Comparison of ENCODE assay signal across 17 cellular contexts in the genomic region with DNA sequence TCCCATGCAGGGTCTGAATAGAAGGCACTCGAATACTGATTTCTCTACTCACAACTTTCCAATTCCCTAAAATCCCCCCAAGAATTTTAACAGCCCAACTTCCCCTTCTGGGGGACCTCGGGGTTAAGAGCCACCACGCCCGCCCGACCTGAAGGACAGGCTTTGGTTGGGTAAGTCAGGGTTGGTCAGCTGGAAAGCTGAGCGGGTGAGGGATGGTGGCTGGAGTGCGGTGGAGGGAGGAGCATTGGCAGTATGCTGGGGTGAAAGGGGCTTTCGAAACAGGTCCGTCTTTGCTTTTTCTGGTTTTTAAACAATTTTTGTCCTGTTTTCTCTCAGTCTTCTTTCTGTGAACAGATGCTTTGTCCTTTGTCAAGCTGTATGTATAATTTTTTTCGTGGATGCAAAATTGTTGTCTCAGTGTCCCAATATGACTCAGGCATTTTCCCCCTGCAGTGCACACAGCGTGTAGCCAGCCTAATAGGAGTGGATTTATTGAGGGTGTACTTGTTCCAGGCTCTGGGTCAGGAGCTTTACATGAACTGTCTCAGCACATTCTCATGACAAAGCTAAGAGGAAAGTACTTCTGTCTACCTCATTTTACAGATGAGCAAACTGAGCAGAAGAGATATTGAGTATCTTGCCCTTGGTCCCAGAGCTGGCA. TPM values are rescaled to one million over a fixed set of nuclear protein-coding genes. Genes with fewer than 3 reads are reported as not detected.
DNase-seq lines count a peak whose midpoint lies in the region; ATAC-seq, FAIRE-seq and TF ChIP-seq lines count a peak whose summit lies in the region.
"Had no signal": no experiment of that assay in that cellular context is flagged by ENCODE, and none has a peak within 500 bp of the region (broad histone marks: within the 10 kb centered on the region; RNA-seq: fewer than 3 reads in every experiment).

No MANE protein-coding gene starts in this region.

- in situ Hi-C loops in HepG2 (cut with HindIII; ENCODE audit: extremely low pct_ligation_motif_present, low pct_unique_long_range_greater_than_20kb) (no loop called here), brain microvascular endothelial cell (cut with HindIII; ENCODE audit: low pct_ligation_motif_present, low sequenced_read_pairs) (no loop called here)

- no peak for TF ChIP-seq EP300 in HepG2 (IDR thresholded peaks at IDR 0.05; ENCODE audit: low read depth in 2 of 2, low read length in 2 of 2)
- TF ChIP-seq EP300 in HepG2 (CRISPR knock-in tag; IDR thresholded peaks at IDR 0.05; ENCODE audit: borderline replicate concordance): no peak

- peaks cover 92% of the 10 kb centered on the region for H4K20me1 ChIP-seq in HepG2 (ENCODE audit: insufficient read depth, low read length)

- H3K27ac ChIP-seq in CD4-positive, CD25-positive, alpha-beta regulatory T cell (ENCODE audit: insufficient read depth, low read length, poor library complexity, severe bottlenecking): no peak overlapping the region
- H3K27ac ChIP-seq in HepG2 (ENCODE audit: extremely low read length, insufficient read depth, low read length) (no peak overlapping the region), brain microvascular endothelial cell (no peak overlapping the region)
- H3K27ac ChIP-seq: C4-2B, VCaP had no signal

- H2AFZ ChIP-seq in HepG2 (ENCODE audit: low read length): no peak overlapping the region

- peaks cover 8% of the 10 kb centered on the region for H3K36me3 Mint-ChIP-seq in CD4-positive, CD25-positive, alpha-beta regulatory T cell
- H3K36me3 Mint-ChIP-seq in natural killer cell treated with Interleukin-12 subunit alpha and Interleukin-12 subunit beta and Interleukin-15 and Interleukin-18, amount 100 ng/mL, for 72 hours: no peaks in the 10 kb centered on the region

- no peaks in the 10 kb centered on the region for H3K9me3 ChIP-seq in CD4-positive, CD25-positive, alpha-beta regulatory T cell (ENCODE audit: control insufficient read depth in 2 of 2, low read length in 2 of 2)
- no peaks in the 10 kb centered on the region for H3K9me3 ChIP-seq in HepG2 (ENCODE audit: low read length)

- H3K27ac Mint-ChIP-seq in CD4-positive, CD25-positive, alpha-beta regulatory T cell: peak overlapping the region; percentile 16 to 89 (median 69)
- no peak overlapping the region for H3K27ac Mint-ChIP-seq in natural killer cell treated with Interleukin-12 subunit alpha and Interleukin-12 subunit beta and Interleukin-15 and Interleukin-18, amount 100 ng/mL, for 72 hours
- H3K27ac Mint-ChIP-seq: activated naive CD4-positive, alpha-beta T cell treated with anti-CD3 and anti-CD28 coated beads for 36 hours had no signal

- no peak for TF ChIP-seq POLR2A in HepG2 (IDR thresholded peaks at IDR 0.05; ENCODE audit: insufficient read depth in 1 of 2, low read depth in 2 of 2, low read length in 2 of 2)

- H3K4me2 ChIP-seq in HepG2 (ENCODE audit: low read depth, low read length): no peak overlapping the region

- intact Hi-C loops in HepG2 (cut with micrococcal nuclease; ENCODE audit: unreplicated experiment): no loop called here

- no peaks in the 10 kb centered on the region for H3K27me3 Mint-ChIP-seq in CD4-positive, CD25-positive, alpha-beta regulatory T cell
- H3K27me3 Mint-ChIP-seq in natural killer cell treated with Interleukin-12 subunit alpha and Interleukin-12 subunit beta and Interleukin-15 and Interleukin-18, amount 100 ng/mL, for 72 hours: no peaks in the 10 kb centered on the region

- DNase-seq in CD4-positive, CD25-positive, alpha-beta regulatory T cell: no peak
- DNase-seq in HepG2 (ENCODE audit: low spot score): no peak
- no peak for DNase-seq in stimulated activated CD4-positive, alpha-beta T cell treated with anti-CD3 and anti-CD28 coated beads, Interleukin-2, amount 100 ng/mL, for 24 hours
- DNase-seq in natural killer cell treated with Interleukin-12 subunit alpha and Interleukin-12 subunit beta and Interleukin-15 and Interleukin-18, amount 100 ng/mL, for 72 hours (ENCODE audit: low spot score): no peak
- DNase-seq in brain microvascular endothelial cell: no peak
- no peak for DNase-seq in kidney glomerular epithelial cell (lab: John Stamatoyannopoulos, UW)
- DNase-seq: activated naive CD4-positive, alpha-beta T cell treated with anti-CD3 and anti-CD28 coated beads for 36 hours; cortex of kidney; foreskin fibroblast; NCI-H510A treated with DMSO at 0.1 percent for 48 hours; nucleus accumbens; Right ventricle myocardium superior; stimulated activated CD4-positive, alpha-beta T cell treated with anti-CD3 and anti-CD28 coated beads, Interleukin-15, amount 100 ng/mL, for 24 hours had no signal

- no peak overlapping the region for H3K9ac ChIP-seq in HepG2 (ENCODE audit: insufficient read depth, low read depth, low read length)

- no peaks in the 10 kb centered on the region for H3K36me3 ChIP-seq in CD4-positive, CD25-positive, alpha-beta regulatory T cell (ENCODE audit: control insufficient read depth, insufficient read depth, low read length)
- H3K36me3 ChIP-seq in HepG2 (replicated peaks in 1 of 2; ENCODE audit: control insufficient read depth in 1 of 2, insufficient read depth in 2 of 2, low read length in 2 of 2): peaks cover 1 to 7% of the 10 kb centered on the region in 2 experiments; a peak in 2 of 5 replicates
- H3K36me3 ChIP-seq in brain microvascular endothelial cell (replicated peaks): no peaks in the 10 kb centered on the region

- no peak for TF ChIP-seq RAD21 in HepG2 (CRISPR knock-in tag; IDR thresholded peaks at IDR 0.05)

- H3K4me3 ChIP-seq in CD4-positive, CD25-positive, alpha-beta regulatory T cell (ENCODE audit: low read depth, low read length): no peak overlapping the region
- H3K4me3 ChIP-seq in HepG2 (replicated peaks in 1 of 3; ENCODE audit: insufficient read depth in 1 of 3, low read depth in 2 of 3, low read length in 3 of 3) (no peak overlapping the region), brain microvascular endothelial cell (ENCODE audit: low read depth, low read length) (no peak overlapping the region)

- H3K4me3 Mint-ChIP-seq in CD4-positive, CD25-positive, alpha-beta regulatory T cell: peak overlapping the region; percentile 11 to 72 (median 48)
- H3K4me3 Mint-ChIP-seq in natural killer cell treated with Interleukin-12 subunit alpha and Interleukin-12 subunit beta and Interleukin-15 and Interleukin-18, amount 100 ng/mL, for 72 hours: no peak overlapping the region
- H3K4me3 Mint-ChIP-seq: activated naive CD4-positive, alpha-beta T cell treated with anti-CD3 and anti-CD28 coated beads for 36 hours had no signal

- 93% methylated on average over 11 of the region's 11 CpGs for WGBS in HepG2 (ENCODE audit: low lambda C conversion rate)

- H3K27me3 ChIP-seq in CD4-positive, CD25-positive, alpha-beta regulatory T cell (ENCODE audit: control insufficient read depth, insufficient read depth, low read length): no peaks in the 10 kb centered on the region
- no peaks in the 10 kb centered on the region for H3K27me3 ChIP-seq in HepG2 (ENCODE audit: control insufficient read depth in 1 of 2, insufficient read depth in 2 of 2, low read length in 2 of 2)
- no peaks in the 10 kb centered on the region for H3K27me3 ChIP-seq in brain microvascular endothelial cell (replicated peaks)

- TF ChIP-seq CTCF in HepG2 (CRISPR knock-in tag; IDR thresholded peaks at IDR 0.05) (no peak), brain microvascular endothelial cell (IDR thresholded peaks at IDR 0.05; ENCODE audit: low read depth, low read length, missing control alignments) (no peak)

- ATAC-seq in CD4-positive, CD25-positive, alpha-beta regulatory T cell (ENCODE audit: low read depth in 2 of 2): no peak
- ATAC-seq in GM18870 (IDR thresholded peaks at IDR 0.05; ENCODE audit: unreplicated experiment): peak; percentile 43
- ATAC-seq in HG03432 (IDR thresholded peaks at IDR 0.05; ENCODE audit: unreplicated experiment): peak; percentile 41
- no peak for ATAC-seq in HepG2
- ATAC-seq in natural killer cell treated with Interleukin-12 subunit alpha and Interleukin-12 subunit beta and Interleukin-15 and Interleukin-18, amount 100 ng/mL, for 72 hours: no peak

- peaks cover 100% of the 10 kb centered on the region for H3K79me2 ChIP-seq in HepG2 (ENCODE audit: insufficient read depth, low read length)

- no TSS peak for BruUV-seq in HepG2 (replicated peaks; lab: Mats Ljungman, UMichigan)

- H3K4me1 ChIP-seq in CD4-positive, CD25-positive, alpha-beta regulatory T cell (ENCODE audit: control insufficient read depth, insufficient read depth, low read length, poor library complexity, severe bottlenecking): peaks cover 90% of the 10 kb centered on the region
- H3K4me1 ChIP-seq in HepG2 (ENCODE audit: insufficient read depth, low read length): peaks cover 34% of the 10 kb centered on the region

- H3K4me1 Mint-ChIP-seq in CD4-positive, CD25-positive, alpha-beta regulatory T cell: peaks cover 33 to 100% (median 79%) of the 10 kb centered on the region in 4 donors
- peaks cover 60 to 64% of the 10 kb centered on the region in 2 donors for H3K4me1 Mint-ChIP-seq in natural killer cell treated with Interleukin-12 subunit alpha and Interleukin-12 subunit beta and Interleukin-15 and Interleukin-18, amount 100 ng/mL, for 72 hours (ENCODE audit: low read depth in 2 of 2)

- CTCF ChIA-PET in HepG2 (lab: Yijun Ruan, JAX; ENCODE audit: low intra/inter-chr PET ratio, low total read pairs): no interaction called here

- FAIRE-seq in HepG2 (lab: Jason Lieb, UNC): no peak

- H3K9me3 Mint-ChIP-seq in CD4-positive, CD25-positive, alpha-beta regulatory T cell: no peaks in the 10 kb centered on the region
- no peaks in the 10 kb centered on the region for H3K9me3 Mint-ChIP-seq in natural killer cell treated with Interleukin-12 subunit alpha and Interleukin-12 subunit beta and Interleukin-15 and Interleukin-18, amount 100 ng/mL, for 72 hours
- H3K9me3 Mint-ChIP-seq: activated naive CD4-positive, alpha-beta T cell treated with anti-CD3 and anti-CD28 coated beads for 36 hours had no signal

- POLR2A ChIA-PET in HepG2 (lab: Yijun Ruan, JAX): no interaction called here

RNA-seq across cellular contexts. Expression of a gene that starts 50.9 kb away (rescaled TPM):
- total RNA-seq in CD4-positive, CD25-positive, alpha-beta regulatory T cell: 141 TPM
- 10 to 100 TPM; 26.7 to 58.4 (median 40.9) TPM for polyA plus RNA-seq in CD4-positive, CD25-positive, alpha-beta regulatory T cell
- 73.0 and 78.3 TPM in 2 replicates for total RNA-seq in HepG2 (2016; rRNA removed; fragmentation: Illumina TruSeq; extraction: Trizol)
- total RNA-seq in HepG2 (2016; cell fraction: cytosol; rRNA removed; fragmentation: Illumina TruSeq; extraction: Trizol; ENCODE audit: low read depth): 61.3 and 71.1 TPM in 2 replicates
- total RNA-seq in HepG2 (2016; cell fraction: insoluble cytoplasmic fraction; rRNA removed; fragmentation: Illumina TruSeq; extraction: Trizol): 63.6 and 74.1 TPM in 2 replicates
- 126 and 128 TPM in 2 replicates for total RNA-seq in HepG2 (2016; cell fraction: membrane; rRNA removed; fragmentation: Illumina TruSeq; extraction: Trizol)
- 40.9 and 49.2 TPM in 2 replicates for total RNA-seq in HepG2 (2016; cell fraction: nucleus; rRNA removed; fragmentation: Illumina TruSeq; extraction: Trizol)
- polyA plus RNA-seq in HepG2 (2011; rRNA removed): 43.3 and 51.3 TPM in 2 replicates
- 44.0 and 59.6 TPM in 2 replicates for polyA plus RNA-seq in HepG2 (2011; cell fraction: cytosol; rRNA removed)
- polyA plus RNA-seq in HepG2 (2011; cell fraction: nucleus; rRNA removed): 38.4 and 41.3 TPM in 2 replicates
- polyA plus RNA-seq in HepG2 (2012): 102 and 104 TPM in 2 replicates
- 66.6 and 74.8 TPM in 2 replicates for polyA plus RNA-seq in HepG2 (2016; cell fraction: cytosol; fragmentation: Illumina TruSeq; extraction: Trizol; ENCODE audit: low read depth)
- polyA plus RNA-seq in HepG2 (2016; cell fraction: insoluble cytoplasmic fraction; fragmentation: Illumina TruSeq; extraction: Trizol; ENCODE audit: low read depth): 104 and 126 TPM in 2 replicates
- polyA plus RNA-seq in HepG2 (2016; cell fraction: membrane; fragmentation: Illumina TruSeq; extraction: Trizol; ENCODE audit: low read depth): 140 and 148 TPM in 2 replicates
- 70.2 and 70.8 TPM in 2 replicates for polyA plus RNA-seq in HepG2 (2016; cell fraction: nucleus; fragmentation: Illumina TruSeq; extraction: Trizol; ENCODE audit: insufficient read depth, low read depth)
- 20.7 and 22.8 TPM in 2 replicates for polyA minus RNA-seq in HepG2 (2011; rRNA and poly(A)+ RNA removed; ENCODE audit: low replicate concordance)
- polyA minus RNA-seq in HepG2 (2011; cell fraction: cytosol; rRNA and poly(A)+ RNA removed): 32.6 and 40.5 TPM in 2 replicates
- 44.5 and 46.1 TPM in 2 replicates for polyA minus RNA-seq in HepG2 (2011; cell fraction: nucleus; rRNA and poly(A)+ RNA removed)
- total RNA-seq in natural killer cell treated with Interleukin-12 subunit alpha and Interleukin-12 subunit beta and Interleukin-15 and Interleukin-18, amount 100 ng/mL, for 72 hours: 10 to 100 TPM; 73.0 to 90.1 TPM

Comparison
In these comparisons a context has a peak if more than half of its experiments do, and no peak if none do; other contexts are left out.
1. ATAC-seq: peak in GM18870 (single experiment) and HG03432 (single experiment); none in CD4-positive, CD25-positive, alpha-beta regulatory T cell (0 of 2), HepG2 (single experiment) and natural killer cell treated with Interleukin-12 subunit alpha and Interleukin-12 subunit beta and Interleukin-15 and Interleukin-18, amount 100 ng/mL, for 72 hours (0 of 2).
2. H3K27ac Mint-ChIP-seq: peak in CD4-positive, CD25-positive, alpha-beta regulatory T cell (3 of 3); none in natural killer cell treated with Interleukin-12 subunit alpha and Interleukin-12 subunit beta and Interleukin-15 and Interleukin-18, amount 100 ng/mL, for 72 hours (0 of 2).